In genomic region chr10:72692057-72692891, GRCh38 we compare ENCODE assay signal across 1 cellular context.
TF ChIP-seq lines count a peak whose summit lies in the region.

TSS of gene MCU (plus strand) at chr10:72692143. CDS start at chr10:72692152, 9 bp downstream.

TF ChIP-seq in HepG2, 621 proteins besides CTCF, POLR2A, EP300 and RAD21 (continued from another document):
- 0 out of 2 replicates have a peak, but pooled peaks have one; percentile 14 for TF ChIP-seq SOX5 (CRISPR knock-in tag; IDR thresholded peaks at IDR 0.05; ENCODE audit: borderline replicate concordance)
- TF ChIP-seq EHMT2 (IDR thresholded peaks at IDR 0.05; ENCODE audit: borderline replicate concordance, low read depth, low read length) = no peak
- no peak for TF ChIP-seq ZNF253 (CRISPR knock-in tag; IDR thresholded peaks at IDR 0.05; ENCODE audit: borderline replicate concordance)
- no peak for TF ChIP-seq ZNF468 (CRISPR knock-in tag; IDR thresholded peaks at IDR 0.05)
- no peak for TF ChIP-seq ETS1 (CRISPR knock-in tag; IDR thresholded peaks at IDR 0.05)
- no peak for TF ChIP-seq ZNF768 (CRISPR knock-in tag; IDR thresholded peaks at IDR 0.05)
- TF ChIP-seq ZNF543 (CRISPR knock-in tag; IDR thresholded peaks at IDR 0.05) = no peak
- TF ChIP-seq ZNF550 (CRISPR knock-in tag; IDR thresholded peaks at IDR 0.05; ENCODE audit: borderline replicate concordance) = 0 out of 2 replicates have a peak, but pooled peaks have one; percentile 67
- TF ChIP-seq ZNF607 (CRISPR knock-in tag; IDR thresholded peaks at IDR 0.05; ENCODE audit: borderline replicate concordance) = peak; percentile 55; the same call in 1 of the 2 replicates
- 0 out of 2 replicates have a peak, but pooled peaks have one; percentile 40 for TF ChIP-seq ZNF124 (CRISPR knock-in tag; IDR thresholded peaks at IDR 0.05)
- no peak for TF ChIP-seq RNF2 (conservative IDR thresholded peaks at IDR 0.05; ENCODE audit: low read depth)
- no peak for TF ChIP-seq ZBTB14 (CRISPR knock-in tag; IDR thresholded peaks at IDR 0.05)
- no peak for TF ChIP-seq KDM5A (IDR thresholded peaks at IDR 0.05; ENCODE audit: borderline replicate concordance, low read length)
- TF ChIP-seq HIVEP1 (CRISPR knock-in tag; IDR thresholded peaks at IDR 0.05) = no peak
- TF ChIP-seq ZSCAN21 (CRISPR knock-in tag; IDR thresholded peaks at IDR 0.05; ENCODE audit: borderline replicate concordance) = peak; percentile 74; the same call in 1 of the 2 replicates
- TF ChIP-seq PBX2 (CRISPR knock-in tag; IDR thresholded peaks at IDR 0.05) = peak; percentile 92
